In the genomic region with DNA sequence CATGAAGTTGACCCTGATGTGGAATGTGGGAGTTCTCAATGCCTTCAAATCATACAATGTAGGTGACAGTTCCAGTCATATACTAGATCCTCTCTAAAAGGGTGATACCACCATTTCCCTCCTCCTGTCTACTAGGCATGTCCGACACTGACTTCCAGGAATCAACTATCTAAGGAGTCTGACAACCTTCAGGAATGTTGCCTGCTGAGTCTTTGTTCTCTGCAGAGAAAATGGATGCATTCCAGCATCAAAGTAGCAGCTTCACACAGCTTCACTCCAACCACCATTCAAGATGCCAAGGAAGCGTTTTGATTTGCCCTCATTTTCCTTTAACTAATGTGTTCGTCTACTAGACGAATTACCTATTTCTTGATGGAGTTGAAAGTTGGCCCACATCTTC, we compare ENCODE assay signal across 18 cellular contexts.
"Had no signal": no experiment of that assay in that cellular context is flagged by ENCODE, and none has a peak within 500 bp of the region (broad histone marks: within the 10 kb centered on the region; RNA-seq: fewer than 3 reads in every experiment).

No MANE protein-coding gene starts in this region.

- H3K4me3 Mint-ChIP-seq: activated CD4-positive, alpha-beta T cell treated with anti-CD3 and anti-CD28 coated beads, Interleukin-2, amount 10 ng/mL, durations not matched to agents 7 days and 5 days; activated naive CD4-positive, alpha-beta T cell treated with anti-CD3 and anti-CD28 coated beads, Interleukin-2, amount 50 U/mL, for 24 hours; memory B cell; naive B cell; T-cell had no signal

- H3K36me3 ChIP-seq: ovary, tibial nerve had no signal

- H3K9me3 ChIP-seq: mucosa of descending colon, ovary, psoas muscle, tibial nerve had no signal

- H3K27me3 ChIP-seq: ovary, tibial nerve had no signal

- H3K4me1 ChIP-seq: psoas muscle, tibial nerve had no signal

- H3K27me3 Mint-ChIP-seq: activated CD4-positive, alpha-beta T cell treated with anti-CD3 and anti-CD28 coated beads, Interleukin-2, amount 10 ng/mL, durations not matched to agents 7 days and 5 days; activated naive CD4-positive, alpha-beta T cell treated with anti-CD3 and anti-CD28 coated beads, Interleukin-2, amount 50 U/mL, for 24 hours; memory B cell; naive B cell; T-cell had no signal

- H3K4me3 ChIP-seq: mucosa of descending colon, ovary, psoas muscle, tibial nerve had no signal

- FAIRE-seq: astrocyte, frontal cortex had no signal

- H3K36me3 Mint-ChIP-seq: activated naive CD4-positive, alpha-beta T cell treated with anti-CD3 and anti-CD28 coated beads, Interleukin-2, amount 50 U/mL, for 24 hours; memory B cell; naive B cell; T-cell had no signal

- H3K4me1 Mint-ChIP-seq: activated CD4-positive, alpha-beta T cell treated with anti-CD3 and anti-CD28 coated beads, Interleukin-2, amount 10 ng/mL, durations not matched to agents 7 days and 5 days; activated naive CD4-positive, alpha-beta T cell treated with anti-CD3 and anti-CD28 coated beads, Interleukin-2, amount 50 U/mL, for 24 hours; T-cell had no signal

- ATAC-seq: mucosa of descending colon; psoas muscle; right cardiac atrium; stimulated activated naive CD8-positive, alpha-beta T cell treated with anti-CD3 and anti-CD28 coated beads, Interleukin-15, Interleukin-2, amounts not matched to agents 100 U/mL and 50 U/mL, for 24 hours; T-cell had no signal

- H3K27ac Mint-ChIP-seq: activated CD4-positive, alpha-beta T cell treated with anti-CD3 and anti-CD28 coated beads, Interleukin-2, amount 10 ng/mL, durations not matched to agents 7 days and 5 days; activated naive CD4-positive, alpha-beta T cell treated with anti-CD3 and anti-CD28 coated beads, Interleukin-2, amount 50 U/mL, for 24 hours; memory B cell; naive B cell; T-cell had no signal

- DNase-seq: activated CD4-positive, alpha-beta T cell treated with anti-CD3 and anti-CD28 coated beads, Interleukin-2, amount 10 ng/mL, durations not matched to agents 7 days and 5 days; activated CD8-positive, alpha-beta memory T cell treated with anti-CD3 and anti-CD28 coated beads, Interleukin-2, amount 50 U/mL, for 4 hours; activated effector memory CD4-positive, alpha-beta T cell treated with anti-CD3 and anti-CD28 coated beads, Interleukin-2, amount 50 U/mL, for 16 hours; activated T-cell treated with anti-CD3 and anti-CD28 coated beads, Interleukin-2, amount 50 U/mL, for 48 hours; hypothalamus; mucosa of descending colon; naive B cell; ovary; psoas muscle; right cardiac atrium; stimulated activated naive CD8-positive, alpha-beta T cell treated with anti-CD3 and anti-CD28 coated beads, Interleukin-15, Interleukin-2, amounts not matched to agents 100 U/mL and 50 U/mL, for 24 hours; T-cell; T-helper 9 cell had no signal

- H3K27ac ChIP-seq: ovary, psoas muscle, tibial nerve had no signal

- H3K9me3 Mint-ChIP-seq: activated naive CD4-positive, alpha-beta T cell treated with anti-CD3 and anti-CD28 coated beads, Interleukin-2, amount 50 U/mL, for 24 hours; naive B cell; T-cell had no signal
